1 cellular context compared by ENCODE assay signal in genomic region chr2:58046585-58047372, GRCh38.
TF ChIP-seq lines count a peak whose summit lies in the region.

TSS of gene VRK2 (plus strand) at chr2:58046806. CDS start at chr2:58048832, 2,026 bp downstream.

TF ChIP-seq in K562, 482 proteins besides CTCF, POLR2A, EP300 and RAD21 (continued from another document and continues in another):
- TF ChIP-seq ZBTB40 (IDR thresholded peaks at IDR 0.05) (no peak), ZBTB40 (CRISPR knock-in tag; IDR thresholded peaks at IDR 0.05) (0 out of 2 replicates have a peak, but pooled peaks have one; percentile 14), TAF7 (tag; IDR thresholded peaks at IDR 0.05) (peak; percentile 49; the same call in 1 of the 2 replicates), SMARCB1 (IDR thresholded peaks at IDR 0.05; ENCODE audit: insufficient read length, low read depth) (no peak), KLF16 (IDR thresholded peaks at IDR 0.05) (peak; percentile 88), RHOXF2B (CRISPR knock-in tag; conservative IDR thresholded peaks at IDR 0.05) (no peak), CREB3 (tag; conservative IDR thresholded peaks at IDR 0.05; ENCODE audit: low read depth) (no peak), POLR2H (tag; IDR thresholded peaks at IDR 0.05; ENCODE audit: low read depth) (peak; percentile 72), HDAC8 (tag; IDR thresholded peaks at IDR 0.05) (no peak), HSF4 (CRISPR knock-in tag; IDR thresholded peaks at IDR 0.05; ENCODE audit: borderline replicate concordance) (no peak), KLF13 (tag; IDR thresholded peaks at IDR 0.05; ENCODE audit: borderline replicate concordance, low read depth) (no peak), ZKSCAN3 (CRISPR knock-in tag; IDR thresholded peaks at IDR 0.05) (no peak), ZNF77 (CRISPR knock-in tag; IDR thresholded peaks at IDR 0.05) (no peak), NR0B1 (IDR thresholded peaks at IDR 0.05; ENCODE audit: partially characterized antibody) (no peak), BDP1 (IDR thresholded peaks at IDR 0.05; ENCODE audit: insufficient read depth, insufficient read length) (no peak), FOXA1 (IDR thresholded peaks at IDR 0.05; ENCODE audit: borderline replicate concordance) (no peak), ZNF316 (IDR thresholded peaks at IDR 0.05) (no peak), TEAD1 (CRISPR knock-in tag; IDR thresholded peaks at IDR 0.05) (no peak), ZBTB9 (CRISPR knock-in tag; IDR thresholded peaks at IDR 0.05) (no peak), TAF9B (IDR thresholded peaks at IDR 0.05; ENCODE audit: partially characterized antibody) (peak; percentile 63), ZNF511 (CRISPR knock-in tag; IDR thresholded peaks at IDR 0.05) (no peak; the same call in 1 of the 2 replicates), NR1H2 (CRISPR knock-in tag; IDR thresholded peaks at IDR 0.05) (peak; percentile 71; the same call in 1 of the 2 replicates), CHCHD3 (CRISPR knock-in tag; IDR thresholded peaks at IDR 0.05) (peak; percentile 7; the same call in 1 of the 2 replicates), ZNF280A (IDR thresholded peaks at IDR 0.05; ENCODE audit: low read depth, partially characterized antibody) (no peak), SFPQ (IDR thresholded peaks at IDR 0.05; ENCODE audit: low read depth, low read length) (no peak), ZNF561 (CRISPR knock-in tag; conservative IDR thresholded peaks at IDR 0.05) (no peak), ZNF695 (CRISPR knock-in tag; IDR thresholded peaks at IDR 0.05) (no peak), FOXM1 (IDR thresholded peaks at IDR 0.05; ENCODE audit: low read depth) (no peak), FOXM1 (CRISPR knock-in tag; IDR thresholded peaks at IDR 0.05; ENCODE audit: low read depth) (peak; percentile 58; the same call in 1 of the 2 replicates), SMARCA5 (IDR thresholded peaks at IDR 0.05) (no peak), NR2F6 (CRISPR knock-in tag; IDR thresholded peaks at IDR 0.05) (no peak), HNRNPUL1 (IDR thresholded peaks at IDR 0.05; ENCODE audit: low read length) (no peak), TGIF2 (CRISPR knock-in tag; IDR thresholded peaks at IDR 0.05) (no peak), FIP1L1 (IDR thresholded peaks at IDR 0.05; ENCODE audit: low read depth, low read length, poor library complexity, severe bottlenecking) (peak; percentile 64), USF2 (CRISPR knock-in tag; IDR thresholded peaks at IDR 0.05) (no peak), THRAP3 (IDR thresholded peaks at IDR 0.05; ENCODE audit: borderline replicate concordance) (no peak), EHMT2 (IDR thresholded peaks at IDR 0.05) (no peak), ZBTB12 (CRISPR knock-in tag; IDR thresholded peaks at IDR 0.05) (no peak; the same call in 1 of the 2 replicates), HDAC1 (IDR thresholded peaks at IDR 0.05) (peak in 1 of 2 experiments; percentile 30; a peak in 1 of 4 replicates), MAFG (tag; conservative IDR thresholded peaks at IDR 0.05) (no peak), ZBTB8A (IDR thresholded peaks at IDR 0.05; ENCODE audit: partially characterized antibody) (no peak), NONO (IDR thresholded peaks at IDR 0.05; ENCODE audit: low read depth in 2 of 2, low read length in 1 of 2) (peak; percentile 9 to 82; a peak in 2 of 4 replicates), U2AF1 (optimal IDR thresholded peaks at IDR 0.05; ENCODE audit: low read depth, low read length) (peak; percentile 87), BRD9 (IDR thresholded peaks at IDR 0.05; ENCODE audit: low read depth, partially characterized antibody) (no peak), RBBP5 (IDR thresholded peaks at IDR 0.05; ENCODE audit: borderline replicate concordance, insufficient read depth, low read length, poor library complexity, severe bottlenecking) (peak; percentile 81), BCL6 (CRISPR knock-in tag; IDR thresholded peaks at IDR 0.05) (no peak), ZBTB17 (CRISPR knock-in tag; IDR thresholded peaks at IDR 0.05) (no peak; the same call in 1 of the 2 replicates), ZNF699 (CRISPR knock-in tag; IDR thresholded peaks at IDR 0.05; ENCODE audit: insufficient replicate concordance) (no peak)
